ENCODE assay signal across 1 cellular context in the genomic region with DNA sequence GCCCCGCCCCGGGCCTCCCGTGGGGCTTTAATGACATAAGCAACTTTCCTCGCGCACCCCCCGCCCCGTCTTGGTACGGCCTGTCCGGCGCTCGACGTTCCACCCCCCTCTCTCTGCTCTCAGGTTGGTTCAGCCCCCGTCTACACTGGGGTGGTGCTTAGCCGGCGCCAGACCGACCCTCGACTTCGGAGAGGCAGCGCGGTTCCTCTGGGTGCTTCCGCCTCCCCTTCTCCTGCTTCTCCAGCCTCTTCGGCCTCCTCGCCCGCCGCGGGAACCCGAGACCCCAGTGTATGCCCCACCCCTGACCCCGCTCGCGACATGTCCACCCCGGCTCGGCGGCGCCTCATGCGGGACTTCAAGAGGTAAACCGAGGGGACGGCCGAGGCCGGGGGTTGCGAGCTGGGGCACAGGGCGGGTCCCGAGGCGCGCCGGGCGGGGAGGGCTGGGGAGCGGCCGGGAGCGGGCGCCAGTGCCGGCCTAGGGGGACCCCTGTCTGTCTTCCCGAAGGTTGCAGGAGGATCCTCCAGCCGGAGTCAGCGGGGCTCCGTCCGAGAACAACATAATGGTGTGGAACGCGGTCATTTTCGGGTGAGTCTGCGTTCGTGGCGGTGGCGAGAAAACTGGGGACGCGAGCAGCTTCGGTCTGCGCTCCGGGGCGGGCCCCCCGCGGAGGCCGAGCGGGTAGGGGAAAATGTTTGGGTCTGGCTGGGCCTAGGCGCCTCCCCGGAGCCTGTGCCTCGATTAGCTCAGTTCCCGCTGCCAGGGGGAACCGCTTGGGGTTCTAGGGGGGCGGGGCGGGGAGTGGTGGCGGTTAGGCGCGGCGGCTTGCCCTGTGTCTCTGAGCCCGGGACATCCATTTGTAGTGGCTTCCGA.
A peak's percentile ranks its signal among the peaks of the same experiment; 100 is the strongest.
TF ChIP-seq lines count a peak whose summit lies in the region.

A gene (plus strand): TSS at position 170 of the 873 bp plus-strand sequence. CDS start 149 bp downstream, at position 319.

TF ChIP-seq in HepG2, 621 proteins besides CTCF, POLR2A, EP300 and RAD21 (continued from another document and continues in another):
- TF ChIP-seq, protein P1, sequence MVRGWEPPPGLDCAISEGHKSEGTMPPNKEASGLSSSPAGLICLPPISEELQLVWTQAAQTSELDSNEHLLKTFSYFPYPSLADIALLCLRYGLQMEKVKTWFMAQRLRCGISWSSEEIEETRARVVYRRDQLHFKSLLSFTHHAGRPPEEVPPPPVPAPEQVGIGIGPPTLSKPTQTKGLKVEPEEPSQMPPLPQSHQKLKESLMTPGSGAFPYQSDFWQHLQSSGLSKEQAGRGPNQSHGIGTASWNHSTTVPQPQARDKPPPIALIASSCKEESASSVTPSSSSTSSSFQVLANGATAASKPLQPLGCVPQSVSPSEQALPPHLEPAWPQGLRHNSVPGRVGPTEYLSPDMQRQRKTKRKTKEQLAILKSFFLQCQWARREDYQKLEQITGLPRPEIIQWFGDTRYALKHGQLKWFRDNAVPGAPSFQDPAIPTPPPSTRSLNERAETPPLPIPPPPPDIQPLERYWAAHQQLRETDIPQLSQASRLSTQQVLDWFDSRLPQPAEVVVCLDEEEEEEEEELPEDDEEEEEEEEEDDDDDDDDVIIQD (CRISPR knock-in tag; IDR thresholded peaks at IDR 0.05; ENCODE audit: low read depth): 0 out of 2 replicates have a peak, but pooled peaks have one; percentile 26
- TF ChIP-seq, protein P2, sequence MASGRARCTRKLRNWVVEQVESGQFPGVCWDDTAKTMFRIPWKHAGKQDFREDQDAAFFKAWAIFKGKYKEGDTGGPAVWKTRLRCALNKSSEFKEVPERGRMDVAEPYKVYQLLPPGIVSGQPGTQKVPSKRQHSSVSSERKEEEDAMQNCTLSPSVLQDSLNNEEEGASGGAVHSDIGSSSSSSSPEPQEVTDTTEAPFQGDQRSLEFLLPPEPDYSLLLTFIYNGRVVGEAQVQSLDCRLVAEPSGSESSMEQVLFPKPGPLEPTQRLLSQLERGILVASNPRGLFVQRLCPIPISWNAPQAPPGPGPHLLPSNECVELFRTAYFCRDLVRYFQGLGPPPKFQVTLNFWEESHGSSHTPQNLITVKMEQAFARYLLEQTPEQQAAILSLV (CRISPR knock-in tag; IDR thresholded peaks at IDR 0.05; ENCODE audit: borderline replicate concordance): 0 out of 2 replicates have a peak, but pooled peaks have one; percentile 54
- TF ChIP-seq LCORL (IDR thresholded peaks at IDR 0.05) (no peak), LCORL (CRISPR knock-in tag; IDR thresholded peaks at IDR 0.05) (0 out of 2 replicates have a peak, but pooled peaks have one; percentile 59), ZBTB8A (CRISPR knock-in tag; IDR thresholded peaks at IDR 0.05; ENCODE audit: borderline replicate concordance, low read depth) (no peak), THYN1 (CRISPR knock-in tag; IDR thresholded peaks at IDR 0.05; ENCODE audit: borderline replicate concordance, low read depth) (no peak), KAT8 (CRISPR knock-in tag; IDR thresholded peaks at IDR 0.05) (0 out of 2 replicates have a peak, but pooled peaks have one; percentile 47), TBX3 (IDR thresholded peaks at IDR 0.05; ENCODE audit: borderline replicate concordance) (no peak), AGO2 (optimal IDR thresholded peaks at IDR 0.05; ENCODE audit: low read depth, low read length) (peak; percentile 39), ZNF333 (CRISPR knock-in tag; IDR thresholded peaks at IDR 0.05; ENCODE audit: borderline replicate concordance) (no peak), ZNF331 (CRISPR knock-in tag; IDR thresholded peaks at IDR 0.05) (0 out of 2 replicates have a peak, but pooled peaks have one; percentile 23), ZFX (CRISPR knock-in tag; IDR thresholded peaks at IDR 0.05; ENCODE audit: low read depth) (peak; percentile 82), ZNF556 (CRISPR knock-in tag; IDR thresholded peaks at IDR 0.05; ENCODE audit: borderline replicate concordance) (no peak), ZNF724P (CRISPR knock-in tag; IDR thresholded peaks at IDR 0.05; ENCODE audit: borderline replicate concordance) (no peak), HOXA5 (CRISPR knock-in tag; IDR thresholded peaks at IDR 0.05) (no peak), TAF1 (CRISPR knock-in tag; IDR thresholded peaks at IDR 0.05) (peak; percentile 89), CREB1 (IDR thresholded peaks at IDR 0.05) (peak; percentile 66), CREB1 (CRISPR knock-in tag; IDR thresholded peaks at IDR 0.05) (peak; percentile 61; the same call in 1 of the 2 replicates), RBM39 (IDR thresholded peaks at IDR 0.05; ENCODE audit: low read depth, low read length, poor library complexity, severe bottlenecking) (peak; percentile 63), ZNF317 (CRISPR knock-in tag; IDR thresholded peaks at IDR 0.05) (no peak), ATF7 (IDR thresholded peaks at IDR 0.05) (peak; percentile 65), ATF7 (CRISPR knock-in tag; IDR thresholded peaks at IDR 0.05) (no peak), NFKBIZ (CRISPR knock-in tag; IDR thresholded peaks at IDR 0.05) (no peak), NFE2L1 (CRISPR knock-in tag; IDR thresholded peaks at IDR 0.05; ENCODE audit: borderline replicate concordance) (no peak), MATR3 (CRISPR knock-in tag; IDR thresholded peaks at IDR 0.05) (no peak), ZKSCAN5 (CRISPR knock-in tag; IDR thresholded peaks at IDR 0.05) (no peak), ZNF446 (CRISPR knock-in tag; IDR thresholded peaks at IDR 0.05) (0 out of 2 replicates have a peak, but pooled peaks have one; percentile 41), ZNF282 (IDR thresholded peaks at IDR 0.05; ENCODE audit: partially characterized antibody) (no peak), ZSCAN31 (CRISPR knock-in tag; IDR thresholded peaks at IDR 0.05; ENCODE audit: low read depth) (no peak), TEAD2 (CRISPR knock-in tag; IDR thresholded peaks at IDR 0.05) (no peak)
- TF ChIP-seq, protein P3, sequence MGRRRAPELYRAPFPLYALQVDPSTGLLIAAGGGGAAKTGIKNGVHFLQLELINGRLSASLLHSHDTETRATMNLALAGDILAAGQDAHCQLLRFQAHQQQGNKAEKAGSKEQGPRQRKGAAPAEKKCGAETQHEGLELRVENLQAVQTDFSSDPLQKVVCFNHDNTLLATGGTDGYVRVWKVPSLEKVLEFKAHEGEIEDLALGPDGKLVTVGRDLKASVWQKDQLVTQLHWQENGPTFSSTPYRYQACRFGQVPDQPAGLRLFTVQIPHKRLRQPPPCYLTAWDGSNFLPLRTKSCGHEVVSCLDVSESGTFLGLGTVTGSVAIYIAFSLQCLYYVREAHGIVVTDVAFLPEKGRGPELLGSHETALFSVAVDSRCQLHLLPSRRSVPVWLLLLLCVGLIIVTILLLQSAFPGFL (CRISPR knock-in tag; IDR thresholded peaks at IDR 0.05): no peak
- TF ChIP-seq, protein P4, sequence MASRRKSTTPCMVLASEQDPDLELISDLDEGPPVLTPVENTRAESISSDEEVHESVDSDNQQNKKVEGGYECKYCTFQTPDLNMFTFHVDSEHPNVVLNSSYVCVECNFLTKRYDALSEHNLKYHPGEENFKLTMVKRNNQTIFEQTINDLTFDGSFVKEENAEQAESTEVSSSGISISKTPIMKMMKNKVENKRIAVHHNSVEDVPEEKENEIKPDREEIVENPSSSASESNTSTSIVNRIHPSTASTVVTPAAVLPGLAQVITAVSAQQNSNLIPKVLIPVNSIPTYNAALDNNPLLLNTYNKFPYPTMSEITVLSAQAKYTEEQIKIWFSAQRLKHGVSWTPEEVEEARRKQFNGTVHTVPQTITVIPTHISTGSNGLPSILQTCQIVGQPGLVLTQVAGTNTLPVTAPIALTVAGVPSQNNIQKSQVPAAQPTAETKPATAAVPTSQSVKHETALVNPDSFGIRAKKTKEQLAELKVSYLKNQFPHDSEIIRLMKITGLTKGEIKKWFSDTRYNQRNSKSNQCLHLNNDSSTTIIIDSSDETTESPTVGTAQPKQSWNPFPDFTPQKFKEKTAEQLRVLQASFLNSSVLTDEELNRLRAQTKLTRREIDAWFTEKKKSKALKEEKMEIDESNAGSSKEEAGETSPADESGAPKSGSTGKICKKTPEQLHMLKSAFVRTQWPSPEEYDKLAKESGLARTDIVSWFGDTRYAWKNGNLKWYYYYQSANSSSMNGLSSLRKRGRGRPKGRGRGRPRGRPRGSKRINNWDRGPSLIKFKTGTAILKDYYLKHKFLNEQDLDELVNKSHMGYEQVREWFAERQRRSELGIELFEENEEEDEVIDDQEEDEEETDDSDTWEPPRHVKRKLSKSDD (CRISPR knock-in tag; IDR thresholded peaks at IDR 0.05; ENCODE audit: low read depth): no peak
- TF ChIP-seq, protein P5, sequence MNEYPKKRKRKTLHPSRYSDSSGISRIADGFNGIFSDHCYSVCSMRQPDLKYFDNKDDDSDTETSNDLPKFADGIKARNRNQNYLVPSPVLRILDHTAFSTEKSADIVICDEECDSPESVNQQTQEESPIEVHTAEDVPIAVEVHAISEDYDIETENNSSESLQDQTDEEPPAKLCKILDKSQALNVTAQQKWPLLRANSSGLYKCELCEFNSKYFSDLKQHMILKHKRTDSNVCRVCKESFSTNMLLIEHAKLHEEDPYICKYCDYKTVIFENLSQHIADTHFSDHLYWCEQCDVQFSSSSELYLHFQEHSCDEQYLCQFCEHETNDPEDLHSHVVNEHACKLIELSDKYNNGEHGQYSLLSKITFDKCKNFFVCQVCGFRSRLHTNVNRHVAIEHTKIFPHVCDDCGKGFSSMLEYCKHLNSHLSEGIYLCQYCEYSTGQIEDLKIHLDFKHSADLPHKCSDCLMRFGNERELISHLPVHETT (CRISPR knock-in tag; conservative IDR thresholded peaks at IDR 0.05): no peak
- TF ChIP-seq, protein P6, sequence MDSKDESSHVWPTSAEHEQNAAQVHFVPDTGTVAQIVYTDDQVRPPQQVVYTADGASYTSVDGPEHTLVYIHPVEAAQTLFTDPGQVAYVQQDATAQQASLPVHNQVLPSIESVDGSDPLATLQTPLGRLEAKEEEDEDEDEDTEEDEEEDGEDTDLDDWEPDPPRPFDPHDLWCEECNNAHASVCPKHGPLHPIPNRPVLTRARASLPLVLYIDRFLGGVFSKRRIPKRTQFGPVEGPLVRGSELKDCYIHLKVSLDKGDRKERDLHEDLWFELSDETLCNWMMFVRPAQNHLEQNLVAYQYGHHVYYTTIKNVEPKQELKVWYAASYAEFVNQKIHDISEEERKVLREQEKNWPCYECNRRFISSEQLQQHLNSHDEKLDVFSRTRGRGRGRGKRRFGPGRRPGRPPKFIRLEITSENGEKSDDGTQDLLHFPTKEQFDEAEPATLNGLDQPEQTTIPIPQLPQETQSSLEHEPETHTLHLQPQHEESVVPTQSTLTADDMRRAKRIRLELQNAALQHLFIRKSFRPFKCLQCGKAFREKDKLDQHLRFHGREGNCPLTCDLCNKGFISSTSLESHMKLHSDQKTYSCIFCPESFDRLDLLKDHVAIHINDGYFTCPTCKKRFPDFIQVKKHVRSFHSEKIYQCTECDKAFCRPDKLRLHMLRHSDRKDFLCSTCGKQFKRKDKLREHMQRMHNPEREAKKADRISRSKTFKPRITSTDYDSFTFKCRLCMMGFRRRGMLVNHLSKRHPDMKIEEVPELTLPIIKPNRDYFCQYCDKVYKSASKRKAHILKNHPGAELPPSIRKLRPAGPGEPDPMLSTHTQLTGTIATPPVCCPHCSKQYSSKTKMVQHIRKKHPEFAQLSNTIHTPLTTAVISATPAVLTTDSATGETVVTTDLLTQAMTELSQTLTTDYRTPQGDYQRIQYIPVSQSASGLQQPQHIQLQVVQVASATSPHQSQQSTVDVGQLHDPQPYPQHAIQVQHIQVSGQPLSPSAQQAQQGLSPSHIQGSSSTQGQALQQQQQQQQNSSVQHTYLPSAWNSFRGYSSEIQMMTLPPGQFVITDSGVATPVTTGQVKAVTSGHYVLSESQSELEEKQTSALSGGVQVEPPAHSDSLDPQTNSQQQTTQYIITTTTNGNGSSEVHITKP (CRISPR knock-in tag; IDR thresholded peaks at IDR 0.05; ENCODE audit: low read depth): peak; percentile 99
- TF ChIP-seq, protein P7, sequence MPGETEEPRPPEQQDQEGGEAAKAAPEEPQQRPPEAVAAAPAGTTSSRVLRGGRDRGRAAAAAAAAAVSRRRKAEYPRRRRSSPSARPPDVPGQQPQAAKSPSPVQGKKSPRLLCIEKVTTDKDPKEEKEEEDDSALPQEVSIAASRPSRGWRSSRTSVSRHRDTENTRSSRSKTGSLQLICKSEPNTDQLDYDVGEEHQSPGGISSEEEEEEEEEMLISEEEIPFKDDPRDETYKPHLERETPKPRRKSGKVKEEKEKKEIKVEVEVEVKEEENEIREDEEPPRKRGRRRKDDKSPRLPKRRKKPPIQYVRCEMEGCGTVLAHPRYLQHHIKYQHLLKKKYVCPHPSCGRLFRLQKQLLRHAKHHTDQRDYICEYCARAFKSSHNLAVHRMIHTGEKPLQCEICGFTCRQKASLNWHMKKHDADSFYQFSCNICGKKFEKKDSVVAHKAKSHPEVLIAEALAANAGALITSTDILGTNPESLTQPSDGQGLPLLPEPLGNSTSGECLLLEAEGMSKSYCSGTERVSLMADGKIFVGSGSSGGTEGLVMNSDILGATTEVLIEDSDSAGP (CRISPR knock-in tag; IDR thresholded peaks at IDR 0.05; ENCODE audit: borderline replicate concordance): peak; percentile 82; the same call in 1 of the 2 replicates
- TF ChIP-seq, protein P8, sequence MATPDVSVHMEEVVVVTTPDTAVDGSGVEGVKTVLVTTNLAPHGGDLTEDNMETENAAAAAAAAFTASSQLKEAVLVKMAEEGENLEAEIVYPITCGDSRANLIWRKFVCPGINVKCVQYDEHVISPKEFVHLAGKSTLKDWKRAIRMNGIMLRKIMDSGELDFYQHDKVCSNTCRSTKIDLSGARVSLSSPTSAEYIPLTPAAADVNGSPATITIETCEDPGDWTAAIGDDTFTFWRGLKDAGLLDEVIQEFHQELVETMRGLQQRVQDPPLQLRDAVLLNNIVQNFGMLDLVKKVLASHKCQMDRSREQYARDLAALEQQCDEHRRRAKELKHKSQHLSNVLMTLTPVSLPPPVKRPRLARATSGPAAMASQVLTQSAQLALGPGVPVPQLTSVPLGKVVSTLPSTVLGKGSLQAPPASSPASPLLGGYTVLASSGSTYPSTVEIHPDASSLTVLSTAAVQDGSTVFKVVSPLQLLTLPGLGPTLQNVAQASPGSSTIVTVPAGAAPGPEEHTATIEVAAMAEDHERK (CRISPR knock-in tag; IDR thresholded peaks at IDR 0.05; ENCODE audit: low read depth): no peak
- TF ChIP-seq, protein P9, sequence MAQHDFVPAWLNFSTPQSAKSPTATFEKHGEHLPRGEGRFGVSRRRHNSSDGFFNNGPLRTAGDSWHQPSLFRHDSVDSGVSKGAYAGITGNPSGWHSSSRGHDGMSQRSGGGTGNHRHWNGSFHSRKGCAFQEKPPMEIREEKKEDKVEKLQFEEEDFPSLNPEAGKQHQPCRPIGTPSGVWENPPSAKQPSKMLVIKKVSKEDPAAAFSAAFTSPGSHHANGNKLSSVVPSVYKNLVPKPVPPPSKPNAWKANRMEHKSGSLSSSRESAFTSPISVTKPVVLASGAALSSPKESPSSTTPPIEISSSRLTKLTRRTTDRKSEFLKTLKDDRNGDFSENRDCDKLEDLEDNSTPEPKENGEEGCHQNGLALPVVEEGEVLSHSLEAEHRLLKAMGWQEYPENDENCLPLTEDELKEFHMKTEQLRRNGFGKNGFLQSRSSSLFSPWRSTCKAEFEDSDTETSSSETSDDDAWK (CRISPR knock-in tag; IDR thresholded peaks at IDR 0.05): no peak
- TF ChIP-seq, protein P10, sequence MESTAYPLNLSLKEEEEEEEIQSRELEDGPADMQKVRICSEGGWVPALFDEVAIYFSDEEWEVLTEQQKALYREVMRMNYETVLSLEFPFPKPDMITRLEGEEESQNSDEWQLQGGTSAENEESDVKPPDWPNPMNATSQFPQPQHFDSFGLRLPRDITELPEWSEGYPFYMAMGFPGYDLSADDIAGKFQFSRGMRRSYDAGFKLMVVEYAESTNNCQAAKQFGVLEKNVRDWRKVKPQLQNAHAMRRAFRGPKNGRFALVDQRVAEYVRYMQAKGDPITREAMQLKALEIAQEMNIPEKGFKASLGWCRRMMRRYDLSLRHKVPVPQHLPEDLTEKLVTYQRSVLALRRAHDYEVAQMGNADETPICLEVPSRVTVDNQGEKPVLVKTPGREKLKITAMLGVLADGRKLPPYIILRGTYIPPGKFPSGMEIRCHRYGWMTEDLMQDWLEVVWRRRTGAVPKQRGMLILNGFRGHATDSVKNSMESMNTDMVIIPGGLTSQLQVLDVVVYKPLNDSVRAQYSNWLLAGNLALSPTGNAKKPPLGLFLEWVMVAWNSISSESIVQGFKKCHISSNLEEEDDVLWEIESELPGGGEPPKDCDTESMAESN (CRISPR knock-in tag; conservative IDR thresholded peaks at IDR 0.05): peak; percentile 69
